18 cellular contexts compared by ENCODE assay signal in the genomic region with DNA sequence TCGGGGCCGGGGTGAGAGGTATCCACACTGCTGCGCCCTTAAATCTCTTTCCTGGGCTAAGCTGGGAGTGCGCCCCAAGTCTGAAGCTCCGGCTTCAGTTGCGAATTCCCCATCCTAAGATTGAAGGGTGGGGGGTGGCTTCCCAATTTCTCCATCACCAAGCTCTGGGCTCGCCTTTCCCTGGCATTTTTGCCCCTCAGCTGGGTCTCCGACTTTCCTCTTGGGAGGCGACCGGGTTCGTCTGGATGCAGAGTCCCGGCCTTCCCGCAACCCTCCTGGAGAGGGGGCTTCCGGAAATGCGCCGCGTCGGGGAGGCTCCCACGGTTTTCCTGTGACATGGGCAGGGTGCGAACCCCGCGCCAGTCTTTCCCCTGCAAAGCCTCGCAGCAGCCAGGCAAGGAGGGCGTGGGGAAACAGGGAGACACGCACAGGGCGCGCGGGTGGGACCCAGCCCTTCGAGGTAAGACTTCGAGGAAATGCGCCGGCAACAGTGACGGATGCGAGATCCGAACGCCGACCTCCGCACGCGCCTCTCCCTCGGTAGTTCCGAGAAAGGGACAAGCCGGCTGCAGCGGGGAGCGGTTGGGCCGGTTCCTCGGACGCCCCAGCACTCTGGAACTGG. TPM values are rescaled to one million over a fixed set of nuclear protein-coding genes. Genes with fewer than 3 reads are reported as not detected.
DNase-seq lines count a peak whose midpoint lies in the region; ATAC-seq, FAIRE-seq and TF ChIP-seq lines count a peak whose summit lies in the region.
"Had no signal": no experiment of that assay in that cellular context is flagged by ENCODE, and none has a peak within 500 bp of the region (broad histone marks: within the 10 kb centered on the region; RNA-seq: fewer than 3 reads in every experiment).

No MANE protein-coding gene starts in this region.

- H3K4me3 Mint-ChIP-seq in mesothelial cell of epicardium, result peak overlapping the region; percentile 64
- H3K4me3 Mint-ChIP-seq: activated CD4-positive, alpha-beta memory T cell treated with anti-CD3 and anti-CD28 coated beads, Interleukin-2, amount 10 ng/mL, durations not matched to agents 7 days and 5 days had no signal

- WGBS in right lobe of liver (ENCODE audit: insufficient coverage, low coverage, low lambda C conversion rate, missing lambda C conversion rate), result 2% methylated on average over 6 of the region's 48 CpGs

- H3K27me3 Mint-ChIP-seq in mesothelial cell of epicardium (ENCODE audit: low read depth), result peaks cover 82% of the 10 kb centered on the region

- H3K4me1 ChIP-seq in right atrium auricular region (peaks cover 0 to 20% of the 10 kb centered on the region in 2 donors), right lobe of liver (no peaks in the 10 kb centered on the region)
- H3K4me1 ChIP-seq: upper lobe of right lung had no signal

- H3K9me3 ChIP-seq in right atrium auricular region, result no peaks in the 10 kb centered on the region
- no peaks in the 10 kb centered on the region for H3K9me3 ChIP-seq in right lobe of liver
- H3K9me3 ChIP-seq: ovary, upper lobe of right lung had no signal

- no peaks in the 10 kb centered on the region for H3K9me3 Mint-ChIP-seq in mesothelial cell of epicardium
- H3K9me3 Mint-ChIP-seq: activated CD4-positive, alpha-beta memory T cell treated with anti-CD3 and anti-CD28 coated beads, Interleukin-2, amount 10 ng/mL, durations not matched to agents 7 days and 5 days had no signal

- no peaks in the 10 kb centered on the region for H3K27me3 ChIP-seq in right atrium auricular region
- peaks cover 0 to 72% (median 39%) of the 10 kb centered on the region in 45 donors for H3K27me3 ChIP-seq in dorsolateral prefrontal cortex
- peaks cover 0 to 32% of the 10 kb centered on the region in 2 donors for H3K27me3 ChIP-seq in right lobe of liver
- H3K27me3 ChIP-seq: ovary had no signal

- H3K36me3 ChIP-seq in right atrium auricular region (no peaks in the 10 kb centered on the region), right lobe of liver (no peaks in the 10 kb centered on the region)
- H3K36me3 ChIP-seq: ovary, upper lobe of right lung had no signal

- peaks cover 15% of the 10 kb centered on the region for H3K4me1 Mint-ChIP-seq in mesothelial cell of epicardium

- H3K27ac ChIP-seq in right atrium auricular region (peak overlapping the region in 1 of 2 donors; percentile 34), dorsolateral prefrontal cortex (no peak overlapping the region), right lobe of liver (no peak overlapping the region)
- H3K27ac ChIP-seq: ovary, RWPE1, upper lobe of right lung had no signal

- no peak for FAIRE-seq in GM12892 (lab: Jason Lieb, UNC)
- FAIRE-seq: bronchial epithelial cell, endothelial cell of umbilical vein, GM12878 had no signal

- TF ChIP-seq POLR2A in GM12892 (IDR thresholded peaks at IDR 0.05; ENCODE audit: low read depth, low read length) (no peak), right lobe of liver (IDR thresholded peaks at IDR 0.05) (no peak)

- TF ChIP-seq CTCF in right atrium auricular region (IDR thresholded peaks at IDR 0.05), result no peak
- no peak for TF ChIP-seq CTCF in dorsolateral prefrontal cortex (IDR thresholded peaks at IDR 0.05 in 54 of 56, conservative IDR thresholded peaks at IDR 0.05 in 2 of 56; ENCODE audit: low read depth in 1 of 56, partially characterized antibody in 56 of 56)
- TF ChIP-seq CTCF in mesothelial cell of epicardium (IDR thresholded peaks at IDR 0.05; ENCODE audit: unreplicated experiment), result no peak
- no peak for TF ChIP-seq CTCF in right lobe of liver (IDR thresholded peaks at IDR 0.05)

- no peak for DNase-seq in right atrium auricular region (ENCODE audit: low spot score)
- DNase-seq in Right ventricle myocardium superior, result no peak
- DNase-seq in dorsolateral prefrontal cortex, result no peak
- no peak for DNase-seq in mesothelial cell of epicardium (ENCODE audit: low spot score in 2 of 2, unreplicated experiment in 2 of 2)
- DNase-seq in GM12892 (ENCODE audit: insufficient read length), result no peak
- DNase-seq in GOT3 (lab: John Stamatoyannopoulos, UW), result no peak
- DNase-seq in T-helper 2 cell, result no peak
- DNase-seq in right lobe of liver, result no peak
- DNase-seq: activated CD4-positive, alpha-beta memory T cell treated with anti-CD3 and anti-CD28 coated beads, Interleukin-2, amount 10 ng/mL, durations not matched to agents 7 days and 5 days; AML-193; KG1; ovary; upper lobe of right lung had no signal

- no peak overlapping the region for H3K27ac Mint-ChIP-seq in mesothelial cell of epicardium
- H3K27ac Mint-ChIP-seq: activated CD4-positive, alpha-beta memory T cell treated with anti-CD3 and anti-CD28 coated beads, Interleukin-2, amount 10 ng/mL, durations not matched to agents 7 days and 5 days had no signal

- ATAC-seq in Right ventricle myocardium superior (ENCODE audit: poor library complexity) (no peak), right lobe of liver (no peak)
- ATAC-seq: GM12878, upper lobe of right lung had no signal

- intact Hi-C loops in Right ventricle myocardium superior (cut with DNase I) (no loop called here), dorsolateral prefrontal cortex (cut with DNase I) (no loop called here), right lobe of liver (cut with DNase I) (no loop called here)

- H3K36me3 Mint-ChIP-seq in mesothelial cell of epicardium, result no peaks in the 10 kb centered on the region

- H3K4me3 ChIP-seq in right atrium auricular region (peak overlapping the region; percentile 52 to 56), dorsolateral prefrontal cortex (peak overlapping the region in 55 of 59 donors; percentile 20 to 67 (median 47)), right lobe of liver (no peak overlapping the region)
- H3K4me3 ChIP-seq: GM12878, lung, ovary had no signal

RNA-seq across cellular contexts. Expression of gene HCN4, which starts 0.4 kb away (rescaled TPM):
- total RNA-seq in right atrium auricular region (10 to 100 TPM in 1 of 2 donors, 1 to 10 TPM in 1; 6.9 to 45.3 TPM), Right ventricle myocardium superior (16.6 TPM), dorsolateral prefrontal cortex (1 to 10 TPM in 116 of 120 experiments, under 1 TPM in 4; 0.42 to 5.9 (median 2.5) TPM), mesothelial cell of epicardium (0.63 to 0.71 TPM (median 0.69 TPM) in 3 replicates), right lobe of liver (under 1 TPM in 1 of 6 experiments, not detected in 5; 0.06 TPM)
- not detected for polyA plus RNA-seq in GM12892 (2012; ENCODE audit: missing spikeins)
- total RNA-seq: activated CD4-positive, alpha-beta memory T cell treated with anti-CD3 and anti-CD28 coated beads, Interleukin-2, amount 10 ng/mL, durations not matched to agents 7 days and 5 days; bronchial epithelial cell; endothelial cell of umbilical vein; ovary had no signal

Comparison
In these comparisons a context has a peak if more than half of its experiments do, and no peak if none do; other contexts are left out.
1. H3K4me3 ChIP-seq: peak in right atrium auricular region (2 of 2) and dorsolateral prefrontal cortex (55 of 59); none in right lobe of liver (0 of 3).